Comparison of ENCODE assay signal across 20 cellular contexts in the genomic region with DNA sequence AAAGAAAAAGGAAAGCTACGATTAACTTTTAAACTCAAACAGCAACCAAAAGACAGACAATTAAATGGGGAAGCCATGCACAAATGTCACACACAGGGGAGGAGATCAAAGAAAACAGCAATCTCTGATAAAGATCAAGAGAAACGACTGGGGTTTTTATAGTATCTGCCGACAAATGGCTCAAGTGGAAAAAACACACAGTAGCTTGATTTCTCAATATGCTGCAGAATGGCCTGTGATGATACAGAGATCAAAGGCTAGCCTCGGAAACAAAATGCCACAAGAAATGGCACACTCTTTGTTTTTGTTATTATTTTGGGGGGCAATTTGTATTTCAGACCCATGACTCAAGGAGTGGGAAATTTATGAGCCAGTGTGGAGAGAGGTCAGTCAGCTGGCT.
"Had no signal": no experiment of that assay in that cellular context is flagged by ENCODE, and none has a peak within 500 bp of the region (broad histone marks: within the 10 kb centered on the region; RNA-seq: fewer than 3 reads in every experiment).

No MANE protein-coding gene starts in this region.

- H3K27ac ChIP-seq: SJCRH30 had no signal

- H3K9me3 ChIP-seq: MG63, SJCRH30 had no signal

- H3K4me3 ChIP-seq: MG63, SJCRH30 had no signal

- H3K4me1 ChIP-seq: SJCRH30 had no signal

- H3K36me3 ChIP-seq: MG63, SJCRH30 had no signal

- H3K27me3 ChIP-seq: SJCRH30 had no signal

- DNase-seq: Karpas-422, KG1, MG63, NCI-H1092, NCI-H1105 treated with DMSO at 0.1 percent for 48 hours, NCI-H1417 treated with DMSO at 0.1 percent for 48 hours, NCI-H146, NCI-H1694 treated with DMSO at 0.1 percent for 48 hours, NCI-H1930, NCI-H2081, NCI-H2171, NCI-H226, NCI-H446, NCI-H510A, NCI-H524 treated with DMSO at 0.1 percent for 48 hours, NCI-H69, NCI-H774, PC-3, SHP77 treated with DMSO at 0.1 percent for 48 hours, SJCRH30 had no signal
